ENCODE assay signal across 9 cellular contexts in genomic region chr10:132371641-132372081, GRCh38. TPM values are rescaled to one million over a fixed set of nuclear protein-coding genes. Genes with fewer than 3 reads are reported as not detected.
DNase-seq lines count a peak whose midpoint lies in the region; ATAC-seq and TF ChIP-seq lines count a peak whose summit lies in the region.
"Had no signal": no experiment of that assay in that cellular context is flagged by ENCODE, and none has a peak within 500 bp of the region (broad histone marks: within the 10 kb centered on the region; RNA-seq: fewer than 3 reads in every experiment).

No MANE protein-coding gene starts in this region.

- no peaks in the 10 kb centered on the region for H3K36me3 ChIP-seq in RWPE2 (ENCODE audit: low read depth)
- H3K36me3 ChIP-seq in MG63 = no peaks in the 10 kb centered on the region; the same call in 1 of the 2 replicates

- peaks cover 23% of the 10 kb centered on the region for H3K36me3 Mint-ChIP-seq in glutamatergic neuron (ENCODE audit: unreplicated experiment)

- no peaks in the 10 kb centered on the region for H3K27me3 ChIP-seq in RWPE2 (ENCODE audit: insufficient read depth, poor library complexity, severe bottlenecking)
- no peaks in the 10 kb centered on the region for H3K27me3 ChIP-seq in MG63

- no peak overlapping the region for H3K27ac ChIP-seq in RWPE2 (ENCODE audit: poor library complexity, severe bottlenecking)

- DNase-seq in AG09309 (ENCODE audit: low read depth) (no peak), GM12864 (ENCODE audit: low read depth) (no peak), RWPE2 (ENCODE audit: low spot score) (peak; percentile 25), glutamatergic neuron (peak; percentile 17), NCI-H1930 (lab: John Stamatoyannopoulos, UW) (no peak), MG63 (no peak), NOMO-1 treated with dmso at 0.1 percent for 144 hours (lab: John Stamatoyannopoulos, UW; ENCODE audit: unreplicated experiment) (no peak)
- DNase-seq: GDM1 had no signal

- no peak overlapping the region for H3K27ac Mint-ChIP-seq in glutamatergic neuron (ENCODE audit: unreplicated experiment)

- no peaks in the 10 kb centered on the region for H3K9me3 ChIP-seq in RWPE2 (ENCODE audit: severe bottlenecking)
- H3K9me3 ChIP-seq in MG63 = no peaks in the 10 kb centered on the region

- no peaks in the 10 kb centered on the region for H3K4me1 ChIP-seq in RWPE2 (ENCODE audit: insufficient read depth, poor library complexity, severe bottlenecking)

- peak; percentile 52 for TF ChIP-seq CTCF in AG09309 (IDR thresholded peaks at IDR 0.05; ENCODE audit: control insufficient read depth, insufficient read depth, low read depth, low read length, missing control alignments)
- TF ChIP-seq CTCF in GM12864 (IDR thresholded peaks at IDR 0.05; ENCODE audit: low read depth, low read length, missing control alignments) = peak; percentile 59
- peak; percentile 24 for TF ChIP-seq CTCF in RWPE2 (IDR thresholded peaks at IDR 0.05; ENCODE audit: poor library complexity, severe bottlenecking)
- TF ChIP-seq CTCF in glutamatergic neuron (IDR thresholded peaks at IDR 0.05; ENCODE audit: partially characterized antibody, unreplicated experiment) = peak; percentile 43

- ATAC-seq in RWPE2 (ENCODE audit: low read depth) = no peak
- no peak for ATAC-seq in esophagus mucosa

- H3K4me3 ChIP-seq in AG09309 (ENCODE audit: control insufficient read depth, low read depth, low read length) (no peak overlapping the region), GM12864 (ENCODE audit: low read depth, low read length) (no peak overlapping the region), RWPE2 (ENCODE audit: severe bottlenecking) (no peak overlapping the region), MG63 (no peak overlapping the region)

- peaks cover 11% of the 10 kb centered on the region for H3K9me3 Mint-ChIP-seq in glutamatergic neuron (ENCODE audit: unreplicated experiment)

- no peak overlapping the region for H3K4me3 Mint-ChIP-seq in glutamatergic neuron (ENCODE audit: unreplicated experiment)

- H3K4me1 Mint-ChIP-seq in glutamatergic neuron (ENCODE audit: low read depth, unreplicated experiment) = peaks cover 16% of the 10 kb centered on the region

- peaks cover 7% of the 10 kb centered on the region for H3K27me3 Mint-ChIP-seq in glutamatergic neuron (ENCODE audit: unreplicated experiment)

RNA-seq across cellular contexts. Expression of gene PWWP2B, which starts 25.3 kb away (rescaled TPM):
- total RNA-seq in glutamatergic neuron (ENCODE audit: unreplicated experiment) = 49.4 TPM
- 20.1 and 25.2 TPM in 2 replicates for total RNA-seq in MG63 (2014; rRNA removed; shearing (Covaris generic); ENCODE audit: low replicate concordance)
- 14.6 TPM for total RNA-seq in esophagus mucosa

RNA-seq across cellular contexts. Expression of gene LRRC27, which starts 39.7 kb away (rescaled TPM):
- total RNA-seq in glutamatergic neuron (ENCODE audit: unreplicated experiment) (13.8 TPM), esophagus mucosa (3.9 TPM)
- total RNA-seq in MG63 (2014; rRNA removed; shearing (Covaris generic); ENCODE audit: low replicate concordance) = 8.3 and 13.7 TPM in 2 replicates

Comparison
In these comparisons a context has a peak if more than half of its experiments do, and no peak if none do; other contexts are left out.
1. DNase-seq: peak in RWPE2 (single experiment) and glutamatergic neuron (single experiment); none in AG09309 (single experiment), GM12864 (single experiment), NCI-H1930 (0 of 2), MG63 (single experiment) and NOMO-1 treated with dmso at 0.1 percent for 144 hours (single experiment).
2. Peak in every context shown above with its lines, with median percentiles within 50 percentile points of each other: CTCF ChIP-seq.